25 cellular contexts compared by ENCODE assay signal in genomic region chr2:46362667-46363012, GRCh38.
DNase-seq lines count a peak whose midpoint lies in the region; ATAC-seq and TF ChIP-seq lines count a peak whose summit lies in the region.
"Had no signal": no experiment of that assay in that cellular context is flagged by ENCODE, and none has a peak within 500 bp of the region (broad histone marks: within the 10 kb centered on the region; RNA-seq: fewer than 3 reads in every experiment).

No MANE protein-coding gene starts in this region.

- peaks cover 22% of the 10 kb centered on the region for H3K36me3 Mint-ChIP-seq in activated CD8-positive, alpha-beta memory T cell treated with anti-CD3 and anti-CD28 coated beads, Interleukin-2, amount 10 ng/mL, durations not matched to agents 7 days and 5 days
- H3K36me3 Mint-ChIP-seq: IgD-negative memory B cell had no signal

- H3K4me1 ChIP-seq in ascending aorta (peaks cover 0 to 8% of the 10 kb centered on the region in 2 donors), trophoblast cell (ENCODE audit: control insufficient read depth in 1 of 2, insufficient read depth in 2 of 2, low read length in 2 of 2) (peaks cover 5 to 6% of the 10 kb centered on the region in 2 experiments)
- H3K4me1 ChIP-seq: uterus had no signal

- H4K12ac ChIP-seq in trophoblast cell (ENCODE audit: low read depth, low read length) = no peak overlapping the region

- no peak overlapping the region for H3K18ac ChIP-seq in trophoblast cell (ENCODE audit: low read length)

- H3K4me1 Mint-ChIP-seq in activated CD8-positive, alpha-beta memory T cell treated with anti-CD3 and anti-CD28 coated beads, Interleukin-2, amount 10 ng/mL, durations not matched to agents 7 days and 5 days = peaks cover 39% of the 10 kb centered on the region
- H3K4me1 Mint-ChIP-seq: WTC11 had no signal

- no peak overlapping the region for H2BK5ac ChIP-seq in trophoblast cell (ENCODE audit: low read depth, low read length, poor library complexity)

- ATAC-seq in activated CD8-positive, alpha-beta memory T cell treated with anti-CD3 and anti-CD28 coated beads, Interleukin-2, amount 10 ng/mL, durations not matched to agents 7 days and 5 days = no peak
- ATAC-seq: WTC11 had no signal

- no peak overlapping the region for H3K23ac ChIP-seq in trophoblast cell (ENCODE audit: low read length)

- H3K9me3 Mint-ChIP-seq in activated CD8-positive, alpha-beta memory T cell treated with anti-CD3 and anti-CD28 coated beads, Interleukin-2, amount 10 ng/mL, durations not matched to agents 7 days and 5 days (ENCODE audit: low read depth) = no peaks in the 10 kb centered on the region
- H3K9me3 Mint-ChIP-seq: activated naive CD4-positive, alpha-beta T cell treated with anti-CD3 and anti-CD28 coated beads for 36 hours; IgD-negative memory B cell had no signal

- no peak overlapping the region for H4K8ac ChIP-seq in trophoblast cell (ENCODE audit: low read depth, low read length)

- H3K27ac ChIP-seq in ascending aorta (peak overlapping the region; percentile 21 to 52), trophoblast cell (ENCODE audit: low read depth, low read length) (peak overlapping the region; percentile 5), substantia nigra (ENCODE audit: low read depth, low read length, poor library complexity, severe bottlenecking) (no peak overlapping the region)
- H3K27ac ChIP-seq: prostate gland, sigmoid colon, uterus had no signal

- no peak overlapping the region for H3K4ac ChIP-seq in trophoblast cell (ENCODE audit: low read depth, low read length)

- intact Hi-C loops in ascending aorta (cut with DNase I) = loop anchor here (2.0 to 5.0 kb wide), 2 partner anchors 14 to 130 kb away; no protein-coding TSS in a partner anchor

- no peak overlapping the region for H3K4me2 ChIP-seq in trophoblast cell (ENCODE audit: low read length)

- no CpG with 5 or more reads among the region's 4 CpGs for WGBS in trophoblast cell (ENCODE audit: extremely low coverage, insufficient coverage, insufficient read length)

- no peak overlapping the region for H2BK120ac ChIP-seq in trophoblast cell (ENCODE audit: insufficient read depth, low read length, poor library complexity)

- H3K27me3 Mint-ChIP-seq in activated CD8-positive, alpha-beta memory T cell treated with anti-CD3 and anti-CD28 coated beads, Interleukin-2, amount 10 ng/mL, durations not matched to agents 7 days and 5 days = no peaks in the 10 kb centered on the region
- H3K27me3 Mint-ChIP-seq: B cell had no signal

- H3K27me3 ChIP-seq in ascending aorta (no peaks in the 10 kb centered on the region), trophoblast cell (ENCODE audit: insufficient read depth, low read length) (no peaks in the 10 kb centered on the region)
- H3K27me3 ChIP-seq: sigmoid colon, uterus had no signal

- H2AK5ac ChIP-seq in trophoblast cell (ENCODE audit: low read length) = no peak overlapping the region

- H3K27ac Mint-ChIP-seq in activated CD8-positive, alpha-beta memory T cell treated with anti-CD3 and anti-CD28 coated beads, Interleukin-2, amount 10 ng/mL, durations not matched to agents 7 days and 5 days = peak overlapping the region; percentile 63
- H3K27ac Mint-ChIP-seq: activated naive CD4-positive, alpha-beta T cell treated with anti-CD3 and anti-CD28 coated beads for 36 hours; B cell; WTC11 had no signal

- no peak overlapping the region for H3K9ac ChIP-seq in trophoblast cell (ENCODE audit: low read length)

- H2BK12ac ChIP-seq in trophoblast cell (ENCODE audit: low read length) = no peak overlapping the region

- H3K36me3 ChIP-seq in ascending aorta (peaks cover 37 to 57% of the 10 kb centered on the region in 2 donors), trophoblast cell (ENCODE audit: control insufficient read depth in 1 of 2, insufficient read depth in 2 of 2, low read length in 2 of 2) (peaks cover 45 to 71% of the 10 kb centered on the region in 2 experiments)
- H3K36me3 ChIP-seq: uterus had no signal

- H3K9me3 ChIP-seq in ascending aorta (no peaks in the 10 kb centered on the region), trophoblast cell (ENCODE audit: insufficient read depth, low read depth, low read length) (peaks cover 5% of the 10 kb centered on the region)
- H3K9me3 ChIP-seq: prostate gland, sigmoid colon, uterus had no signal

- no peak overlapping the region for H2AFZ ChIP-seq in trophoblast cell (ENCODE audit: insufficient read depth, low read length, poor library complexity)

- peaks cover 7% of the 10 kb centered on the region for H3K79me2 ChIP-seq in trophoblast cell (ENCODE audit: control insufficient read depth, insufficient read depth, low read length, poor library complexity)

- H4K91ac ChIP-seq in trophoblast cell (ENCODE audit: low read depth, low read length) = no peak overlapping the region

- no peak overlapping the region for H3K14ac ChIP-seq in trophoblast cell (ENCODE audit: low read length)

- CTCF ChIA-PET in activated CD8-positive, alpha-beta memory T cell treated with anti-CD3 and anti-CD28 coated beads, Interleukin-2, amount 10 ng/mL, durations not matched to agents 7 days and 5 days (lab: Charles Lee) = interaction anchor here (0.9 to 2.6 kb wide), 12 partner anchors 16 to 369 kb away, joined by 3 to 22 read pairs (median 3); no protein-coding TSS in a partner anchor

- no peak for DNase-seq in activated CD8-positive, alpha-beta memory T cell treated with anti-CD3 and anti-CD28 coated beads, Interleukin-2, amount 10 ng/mL, durations not matched to agents 7 days and 5 days
- no peak for DNase-seq in activated CD8-positive, alpha-beta memory T cell treated with anti-CD3 and anti-CD28 coated beads for 24 hours
- DNase-seq in EL (peak; percentile 26), ascending aorta (ENCODE audit: low spot score in 2 of 2) (no peak), trophoblast cell (peak; percentile 62 to 82), NCI-H187 (lab: John Stamatoyannopoulos, UW) (no peak), GM20000 (ENCODE audit: low spot score) (no peak), substantia nigra (lab: John Stamatoyannopoulos, UW) (no peak)
- DNase-seq: activated CD4-positive, alpha-beta T cell treated with anti-CD3 and anti-CD28 coated beads, Interleukin-2, amount 50 U/mL, for 4 hours; activated naive CD4-positive, alpha-beta T cell treated with anti-CD3 and anti-CD28 coated beads for 36 hours; anterior cingulate cortex; cortex of kidney; DND-41; islet precursor cell; NCI-H1105; NCI-H2081; NCI-H446; sigmoid colon; stimulated activated CD8-positive, alpha-beta memory T cell treated with anti-CD3 and anti-CD28 coated beads, Interleukin-4, amount 100 ng/mL, for 48 hours; T-helper 9 cell; uterus had no signal

- TF ChIP-seq CTCF in ascending aorta (IDR thresholded peaks at IDR 0.05) (no peak), GM20000 (IDR thresholded peaks at IDR 0.05; ENCODE audit: extremely low read depth, missing control alignments) (no peak)

- no peaks in the 10 kb centered on the region for H3K79me1 ChIP-seq in trophoblast cell (ENCODE audit: low read length)

- no peak overlapping the region for H3K4me3 Mint-ChIP-seq in activated CD8-positive, alpha-beta memory T cell treated with anti-CD3 and anti-CD28 coated beads, Interleukin-2, amount 10 ng/mL, durations not matched to agents 7 days and 5 days
- H3K4me3 Mint-ChIP-seq: activated naive CD4-positive, alpha-beta T cell treated with anti-CD3 and anti-CD28 coated beads for 36 hours; B cell; IgD-negative memory B cell; WTC11 had no signal

- no peak overlapping the region for H3K4me3 ChIP-seq in ascending aorta
- H3K4me3 ChIP-seq in trophoblast cell (ENCODE audit: low read depth, low read length) = no peak overlapping the region
- H3K4me3 ChIP-seq: prostate gland, sigmoid colon, uterus had no signal

Comparison
In these comparisons a context has a peak if more than half of its experiments do, and no peak if none do; other contexts are left out.
1. DNase-seq: peak in EL (single experiment) and trophoblast cell (2 of 2); none in activated CD8-positive, alpha-beta memory T cell treated with anti-CD3 and anti-CD28 coated beads, Interleukin-2, amount 10 ng/mL, durations not matched to agents 7 days and 5 days (single experiment), activated CD8-positive, alpha-beta memory T cell treated with anti-CD3 and anti-CD28 coated beads for 24 hours (single experiment), ascending aorta (0 of 2), NCI-H187 (0 of 2), GM20000 (single experiment) and substantia nigra (0 of 49).